In the genomic region with DNA sequence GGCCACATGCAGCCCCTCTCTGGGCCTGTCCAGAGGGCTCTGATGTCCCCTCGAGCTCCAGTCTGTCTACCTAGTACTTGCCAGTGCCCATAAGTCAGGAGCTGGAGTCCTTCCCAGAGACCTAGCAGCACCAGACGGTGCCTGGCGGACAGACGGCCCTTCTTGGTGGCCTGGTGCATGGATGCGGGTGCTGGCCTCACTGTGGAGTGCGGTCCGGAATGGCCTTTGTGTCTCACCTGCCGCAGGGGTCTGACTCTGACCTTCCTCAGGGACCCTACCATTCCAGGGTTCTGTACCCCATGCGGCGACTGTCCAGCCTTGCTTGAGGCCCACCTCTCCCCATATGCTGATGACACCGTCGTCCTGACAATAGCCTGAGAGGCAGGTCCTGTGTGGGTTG, we compare ENCODE assay signal across 15 cellular contexts. TPM values are rescaled to one million over a fixed set of nuclear protein-coding genes. Genes with fewer than 3 reads are reported as not detected.
DNase-seq lines count a peak whose midpoint lies in the region; ATAC-seq and TF ChIP-seq lines count a peak whose summit lies in the region.
"Had no signal": no experiment of that assay in that cellular context is flagged by ENCODE, and none has a peak within 500 bp of the region (broad histone marks: within the 10 kb centered on the region; RNA-seq: fewer than 3 reads in every experiment).

No MANE protein-coding gene starts in this region.

- in situ Hi-C loops in Panc1 (cut with HindIII; ENCODE audit: low pct_unique_long_range_greater_than_20kb, low sequenced_read_pairs), result no loop called here

- no peaks in the 10 kb centered on the region for H3K27me3 Mint-ChIP-seq in activated CD4-positive, alpha-beta T cell treated with anti-CD3 and anti-CD28 coated beads, Interleukin-2, amount 10 ng/mL, durations not matched to agents 7 days and 5 days
- H3K27me3 Mint-ChIP-seq in endodermal cell (ENCODE audit: insufficient read depth), result no peaks in the 10 kb centered on the region

- WGBS in endodermal cell (ENCODE audit: insufficient coverage in 1 of 2, insufficient read length in 1 of 2), 2 experiments, result 91 to 95% methylated on average over 10 to 12 of the region's 12 CpGs
- WGBS in spleen, 5 donors, result 91 to 97% (median 94%) methylated on average over 7 to 12 of the region's 12 CpGs
- WGBS in trophoblast cell (ENCODE audit: extremely low coverage, insufficient coverage, insufficient read length), result no CpG with 5 or more reads among the region's 12 CpGs

- intact Hi-C loops in Panc1 (cut with micrococcal nuclease; ENCODE audit: unreplicated experiment) (loop anchor here (5.0 kb wide), 1 partner anchor 516 kb away; the partner anchor contains the start of gene CCND1), spleen (cut with DNase I; ENCODE audit: low total_unique reads) (no loop called here)

- H4K8ac ChIP-seq in trophoblast cell (ENCODE audit: low read depth, low read length), result no peak overlapping the region

- no peak overlapping the region for H3K18ac ChIP-seq in trophoblast cell (ENCODE audit: low read length)

- no TSS peak for BruUV-seq in Panc1 (replicated peaks; lab: Mats Ljungman, UMichigan)

- H3K4me1 Mint-ChIP-seq in activated CD4-positive, alpha-beta T cell treated with anti-CD3 and anti-CD28 coated beads, Interleukin-2, amount 10 ng/mL, durations not matched to agents 7 days and 5 days, result peaks cover 36% of the 10 kb centered on the region
- peaks cover 18% of the 10 kb centered on the region for H3K4me1 Mint-ChIP-seq in endodermal cell

- H3K4me1 ChIP-seq in Panc1 (ENCODE audit: control insufficient read depth, insufficient read depth, low read length), result peaks cover 62% of the 10 kb centered on the region
- peaks cover 5% of the 10 kb centered on the region for H3K4me1 ChIP-seq in endodermal cell (ENCODE audit: control insufficient read depth, insufficient read depth, low read length)
- peaks cover 7 to 36% (median 21%) of the 10 kb centered on the region in 6 donors for H3K4me1 ChIP-seq in spleen
- peaks cover 18 to 22% of the 10 kb centered on the region in 2 experiments for H3K4me1 ChIP-seq in trophoblast cell (ENCODE audit: control insufficient read depth in 1 of 2, insufficient read depth in 2 of 2, low read length in 2 of 2)

- H3K9me3 ChIP-seq in Panc1 (ENCODE audit: control insufficient read depth, insufficient read depth, low read depth, low read length), result no peaks in the 10 kb centered on the region
- peaks cover 13% of the 10 kb centered on the region for H3K9me3 ChIP-seq in endodermal cell (ENCODE audit: control insufficient read depth, low read length)
- peaks cover 0 to 19% (median 11%) of the 10 kb centered on the region in 8 donors for H3K9me3 ChIP-seq in spleen
- H3K9me3 ChIP-seq in trophoblast cell (ENCODE audit: insufficient read depth, low read depth, low read length), result no peaks in the 10 kb centered on the region

- no peak overlapping the region for H3K4me2 ChIP-seq in trophoblast cell (ENCODE audit: low read length)

- H3K9ac ChIP-seq in endodermal cell (ENCODE audit: extremely low read depth, low read length, poor library complexity, severe bottlenecking) (no peak overlapping the region), trophoblast cell (ENCODE audit: low read length) (no peak overlapping the region)

- no peak overlapping the region for H3K14ac ChIP-seq in trophoblast cell (ENCODE audit: low read length)

- H4K91ac ChIP-seq in trophoblast cell (ENCODE audit: low read depth, low read length), result no peak overlapping the region

- TF ChIP-seq POLR2A in spleen (IDR thresholded peaks at IDR 0.05), result no peak

- H2BK120ac ChIP-seq in trophoblast cell (ENCODE audit: insufficient read depth, low read length, poor library complexity), result no peak overlapping the region

- no peak overlapping the region for H4K12ac ChIP-seq in trophoblast cell (ENCODE audit: low read depth, low read length)

- H3K4me3 ChIP-seq in Panc1 (ENCODE audit: low read depth in 2 of 2, low read length in 2 of 2), result no peak overlapping the region
- H3K4me3 ChIP-seq in endodermal cell (ENCODE audit: low read length), result no peak overlapping the region
- no peak overlapping the region for H3K4me3 ChIP-seq in spleen
- H3K4me3 ChIP-seq in trophoblast cell (ENCODE audit: low read depth, low read length), result no peak overlapping the region

- no peak overlapping the region for H3K4ac ChIP-seq in trophoblast cell (ENCODE audit: low read depth, low read length)

- H2AK5ac ChIP-seq in trophoblast cell (ENCODE audit: low read length), result no peak overlapping the region

- POLR2A ChIA-PET in activated CD4-positive, alpha-beta T cell treated with anti-CD3 and anti-CD28 coated beads, Interleukin-2, amount 10 ng/mL, durations not matched to agents 7 days and 5 days (lab: Charles Lee), result no interaction called here
- POLR2A ChIA-PET in Panc1 (lab: Charles Lee), result no interaction called here

- CTCF ChIA-PET in activated CD4-positive, alpha-beta T cell treated with anti-CD3 and anti-CD28 coated beads, Interleukin-2, amount 10 ng/mL, durations not matched to agents 7 days and 5 days (lab: Charles Lee), result no interaction called here
- CTCF ChIA-PET in Panc1 (lab: Charles Lee), result no interaction called here

- no peak overlapping the region for H2AFZ ChIP-seq in trophoblast cell (ENCODE audit: insufficient read depth, low read length, poor library complexity)

- H3K23ac ChIP-seq in trophoblast cell (ENCODE audit: low read length), result no peak overlapping the region

- peaks cover 3% of the 10 kb centered on the region for H3K79me2 ChIP-seq in trophoblast cell (ENCODE audit: control insufficient read depth, insufficient read depth, low read length, poor library complexity)

- no peak for ATAC-seq in Panc1
- ATAC-seq: PC-3 had no signal

- DNase-seq in activated CD4-positive, alpha-beta T cell treated with anti-CD3 and anti-CD28 coated beads, Interleukin-2, amount 10 ng/mL, durations not matched to agents 7 days and 5 days, result no peak
- DNase-seq in activated CD4-positive, alpha-beta T cell treated with anti-CD3 and anti-CD28 coated beads, Interleukin-2, amount 50 U/mL, for 48 hours, result no peak
- no peak for DNase-seq in Panc1 (ENCODE audit: low read depth, low spot score)
- peak; percentile 35 for DNase-seq in endodermal cell
- peak; percentile 36 for DNase-seq in spleen
- no peak for DNase-seq in LoVo (ENCODE audit: low spot score)
- DNase-seq in D341Med (ENCODE audit: low spot score), result no peak
- DNase-seq in trophoblast cell, result no peak
- DNase-seq: 8988T, DMS79 treated with DMSO at 0.1 percent for 48 hours, GDM1, NCI-H146, PC-3 had no signal

- peak overlapping the region; percentile 94 for H3K27ac ChIP-seq in Panc1 (ENCODE audit: low read length)
- no peak overlapping the region for H3K27ac ChIP-seq in endodermal cell (ENCODE audit: low read depth, low read length)
- no peak overlapping the region for H3K27ac ChIP-seq in spleen
- no peak overlapping the region for H3K27ac ChIP-seq in trophoblast cell (ENCODE audit: low read depth, low read length)
- H3K27ac ChIP-seq: C4-2B had no signal

- H3K36me3 ChIP-seq in Panc1 (ENCODE audit: control insufficient read depth, insufficient read depth, low read length), result no peaks in the 10 kb centered on the region
- no peaks in the 10 kb centered on the region for H3K36me3 ChIP-seq in endodermal cell (ENCODE audit: control insufficient read depth, insufficient read depth, low read length)
- H3K36me3 ChIP-seq in spleen, result no peaks in the 10 kb centered on the region
- no peaks in the 10 kb centered on the region for H3K36me3 ChIP-seq in trophoblast cell (ENCODE audit: control insufficient read depth in 1 of 2, insufficient read depth in 2 of 2, low read length in 2 of 2)

- peak overlapping the region; percentile 46 for H3K27ac Mint-ChIP-seq in activated CD4-positive, alpha-beta T cell treated with anti-CD3 and anti-CD28 coated beads, Interleukin-2, amount 10 ng/mL, durations not matched to agents 7 days and 5 days
- no peak overlapping the region for H3K27ac Mint-ChIP-seq in endodermal cell

- TF ChIP-seq CTCF in Panc1 (IDR thresholded peaks at IDR 0.05) (no peak), endodermal cell (conservative IDR thresholded peaks at IDR 0.05) (no peak), spleen (IDR thresholded peaks at IDR 0.05 in 8 of 11, conservative IDR thresholded peaks at IDR 0.05 in 3 of 11) (no peak)

- H3K27me3 ChIP-seq in Panc1 (ENCODE audit: control insufficient read depth, insufficient read depth, low read length), result no peaks in the 10 kb centered on the region
- H3K27me3 ChIP-seq in endodermal cell (ENCODE audit: control insufficient read depth, insufficient read depth, low read length, poor library complexity, severe bottlenecking), result no peaks in the 10 kb centered on the region
- H3K27me3 ChIP-seq in spleen (replicated peaks in 1 of 7), result peaks cover 0 to 6% (median 0%) of the 10 kb centered on the region in 7 donors
- no peaks in the 10 kb centered on the region for H3K27me3 ChIP-seq in trophoblast cell (ENCODE audit: insufficient read depth, low read length)

- H3K9me3 Mint-ChIP-seq in activated CD4-positive, alpha-beta T cell treated with anti-CD3 and anti-CD28 coated beads, Interleukin-2, amount 10 ng/mL, durations not matched to agents 7 days and 5 days, result peaks cover 7% of the 10 kb centered on the region
- peaks cover 13% of the 10 kb centered on the region for H3K9me3 Mint-ChIP-seq in endodermal cell

- no peak overlapping the region for H2BK5ac ChIP-seq in trophoblast cell (ENCODE audit: low read depth, low read length, poor library complexity)

- no peaks in the 10 kb centered on the region for H3K36me3 Mint-ChIP-seq in activated CD4-positive, alpha-beta T cell treated with anti-CD3 and anti-CD28 coated beads, Interleukin-2, amount 10 ng/mL, durations not matched to agents 7 days and 5 days (ENCODE audit: low read depth)
- no peaks in the 10 kb centered on the region for H3K36me3 Mint-ChIP-seq in endodermal cell (ENCODE audit: low read depth)

- H3K4me3 Mint-ChIP-seq in activated CD4-positive, alpha-beta T cell treated with anti-CD3 and anti-CD28 coated beads, Interleukin-2, amount 10 ng/mL, durations not matched to agents 7 days and 5 days, result no peak overlapping the region
- H3K4me3 Mint-ChIP-seq in endodermal cell, result no peak overlapping the region

- H3K79me1 ChIP-seq in trophoblast cell (ENCODE audit: low read length), result peaks cover 8% of the 10 kb centered on the region

- H2BK12ac ChIP-seq in trophoblast cell (ENCODE audit: low read length), result no peak overlapping the region

RNA-seq across cellular contexts. Expression of gene SMIM38, which starts 29.4 kb away (rescaled TPM):
- under 1 TPM in 1 of 2 experiments, not detected in 1; 0.12 TPM for total RNA-seq in activated CD4-positive, alpha-beta T cell treated with anti-CD3 and anti-CD28 coated beads, Interleukin-2, amount 10 ng/mL, durations not matched to agents 7 days and 5 days
- total RNA-seq in Panc1 (2021; ENCODE audit: unreplicated experiment) (0.46 TPM), endodermal cell (under 1 TPM; 0.20 to 0.64 TPM), spleen (1 to 10 TPM in 4 of 7 donors, under 1 TPM in 3; 0.44 to 2.0 (median 1.1) TPM)
- polyA plus RNA-seq in Panc1 (2012; ENCODE audit: insufficient read length), result 0.15 TPM
- polyA plus RNA-seq in endodermal cell (2013, experiment 1 of 2), result 0.18 TPM
- polyA plus RNA-seq in endodermal cell (2013, experiment 2 of 2), result not detected
- polyA plus RNA-seq in spleen, result under 1 TPM; 0.02 to 0.29 (median 0.05) TPM
- polyA plus RNA-seq in trophoblast cell (2013), result 0.12 and 0.14 TPM in 2 replicates
- total RNA-seq: H4 had no signal

Comparison
In these comparisons a context has a peak if more than half of its experiments do, and no peak if none do; other contexts are left out.
1. DNase-seq: peak in endodermal cell (single experiment) and spleen (single experiment); none in activated CD4-positive, alpha-beta T cell treated with anti-CD3 and anti-CD28 coated beads, Interleukin-2, amount 10 ng/mL, durations not matched to agents 7 days and 5 days (single experiment), activated CD4-positive, alpha-beta T cell treated with anti-CD3 and anti-CD28 coated beads, Interleukin-2, amount 50 U/mL, for 48 hours (0 of 2), Panc1 (single experiment), LoVo (single experiment), D341Med (single experiment) and trophoblast cell (0 of 2).